ENCODE assay signal across 8 cellular contexts in the genomic region with DNA sequence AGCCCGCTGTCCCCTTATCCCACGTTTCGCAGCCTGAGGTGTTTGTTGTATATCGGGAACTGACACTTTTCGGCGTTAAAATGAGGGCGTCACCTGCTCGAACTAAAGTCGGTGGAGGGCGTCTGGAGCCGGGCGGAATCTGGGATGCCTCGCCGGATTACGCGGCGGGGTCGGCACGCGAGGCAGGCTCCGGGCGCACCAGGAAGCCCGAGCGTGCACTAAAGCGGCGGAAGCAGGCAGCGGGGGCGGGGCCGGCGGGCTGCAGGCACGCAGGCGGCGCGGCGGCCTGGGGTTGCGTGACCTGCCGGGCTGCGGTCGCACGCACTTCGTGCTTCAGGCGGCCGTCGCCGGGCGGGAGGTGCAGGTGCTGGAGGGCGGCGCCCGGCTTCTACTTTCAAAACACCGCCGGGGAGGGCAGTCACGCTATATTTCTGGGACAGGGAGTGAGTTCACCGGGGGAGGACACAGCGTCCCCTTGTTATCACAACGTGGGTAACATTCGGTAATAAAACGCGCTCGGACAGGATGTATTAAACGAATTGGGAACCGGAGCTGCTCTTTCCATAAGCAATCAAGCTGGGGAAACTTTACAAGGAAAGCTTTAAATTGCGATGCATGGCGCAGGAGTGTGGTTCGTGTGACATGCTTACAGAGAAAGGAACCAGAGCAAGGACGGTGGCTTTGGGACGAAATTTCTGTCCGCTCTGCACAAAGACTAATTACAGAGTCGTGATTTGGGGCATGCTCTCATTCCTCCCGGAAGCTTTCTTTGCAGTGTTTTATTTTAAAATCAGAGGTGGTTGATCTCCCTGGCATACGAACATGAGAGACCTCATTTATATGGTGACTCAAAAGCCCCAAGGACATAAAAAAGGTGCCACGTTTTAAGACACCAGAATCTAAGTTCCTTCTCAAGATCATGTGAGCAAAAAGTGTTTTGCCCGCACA. TPM values are rescaled to one million over a fixed set of nuclear protein-coding genes. Genes with fewer than 3 reads are reported as not detected.
DNase-seq lines count a peak whose midpoint lies in the region; ATAC-seq and TF ChIP-seq lines count a peak whose summit lies in the region.

No MANE protein-coding gene starts in this region.

- H3K9me3 ChIP-seq in cardiac muscle cell (ENCODE audit: low read depth) (no peaks in the 10 kb centered on the region), upper lobe of left lung (no peaks in the 10 kb centered on the region)

- peaks cover 81% of the 10 kb centered on the region for H3K27me3 ChIP-seq in GM23338 (ENCODE audit: insufficient read depth)
- peaks cover 8% of the 10 kb centered on the region for H3K27me3 ChIP-seq in cardiac muscle cell
- no peaks in the 10 kb centered on the region for H3K27me3 ChIP-seq in upper lobe of left lung

- POLR2A ChIA-PET in activated naive CD8-positive, alpha-beta T cell treated with anti-CD3 and anti-CD28 coated beads, Interleukin-2, amount 10 ng/mL, durations not matched to agents 7 days and 5 days (lab: Charles Lee): interaction anchor here (0.7 to 2.4 kb wide), 11 partner anchors 10 to 358 kb away, joined by 3 to 8 read pairs (median 4); a partner anchor contains a TSS

- H3K27ac ChIP-seq in GM23338 (ENCODE audit: low read depth) (no peak overlapping the region), cardiac muscle cell (peak overlapping the region; percentile 68), upper lobe of left lung (peak overlapping the region; percentile 77 to 87 (median 84))

- peaks cover 3% of the 10 kb centered on the region; the same call in 1 of the 3 replicates for H3K36me3 Mint-ChIP-seq in GM23338 (ENCODE audit: low read depth)
- peaks cover 16% of the 10 kb centered on the region for H3K36me3 Mint-ChIP-seq in activated naive CD8-positive, alpha-beta T cell treated with anti-CD3 and anti-CD28 coated beads, Interleukin-2, amount 10 ng/mL, durations not matched to agents 7 days and 5 days

- peaks cover 22% of the 10 kb centered on the region for H3K4me1 Mint-ChIP-seq in GM23338
- peaks cover 48% of the 10 kb centered on the region for H3K4me1 Mint-ChIP-seq in activated naive CD8-positive, alpha-beta T cell treated with anti-CD3 and anti-CD28 coated beads, Interleukin-2, amount 10 ng/mL, durations not matched to agents 7 days and 5 days

- TF ChIP-seq CTCF in GM23338 (conservative IDR thresholded peaks at IDR 0.05; ENCODE audit: low read depth in 2 of 2) (0 out of 4 replicates have a peak, but pooled peaks of 1 of the 2 experiments have one; percentile 9), LNCaP clone FGC (IDR thresholded peaks at IDR 0.05; ENCODE audit: control insufficient read depth, extremely low read depth, insufficient read depth) (no peak), cardiac muscle cell (IDR thresholded peaks at IDR 0.05; ENCODE audit: low read depth, low read length) (no peak), upper lobe of left lung (IDR thresholded peaks at IDR 0.05) (no peak)

- peak overlapping the region; percentile 72; the same call in 1 of the 2 replicates for H2AFZ ChIP-seq in GM23338

- peak overlapping the region; percentile 83 for H3K4me3 Mint-ChIP-seq in GM23338
- peak overlapping the region; percentile 92 for H3K4me3 Mint-ChIP-seq in activated naive CD8-positive, alpha-beta T cell treated with anti-CD3 and anti-CD28 coated beads, Interleukin-2, amount 10 ng/mL, durations not matched to agents 7 days and 5 days

- H3K79me2 ChIP-seq in GM23338 (replicated peaks; ENCODE audit: insufficient read depth): no peaks in the 10 kb centered on the region

- H3K4me2 ChIP-seq in GM23338: peak overlapping the region; percentile 78

- H3K27ac Mint-ChIP-seq in GM23338: no peak overlapping the region; the same call in 1 of the 2 replicates
- H3K27ac Mint-ChIP-seq in activated naive CD8-positive, alpha-beta T cell treated with anti-CD3 and anti-CD28 coated beads, Interleukin-2, amount 10 ng/mL, durations not matched to agents 7 days and 5 days: peak overlapping the region; percentile 97

- no peaks in the 10 kb centered on the region for H3F3A ChIP-seq in GM23338 (replicated peaks; ENCODE audit: low read depth)

- no peaks in the 10 kb centered on the region for H3K9me3 Mint-ChIP-seq in GM23338
- no peaks in the 10 kb centered on the region for H3K9me3 Mint-ChIP-seq in activated naive CD8-positive, alpha-beta T cell treated with anti-CD3 and anti-CD28 coated beads, Interleukin-2, amount 10 ng/mL, durations not matched to agents 7 days and 5 days

- peak in 3 of 4 donors; percentile 50 to 81 (median 78) for TF ChIP-seq POLR2A in upper lobe of left lung (IDR thresholded peaks at IDR 0.05)

- peaks cover 19% of the 10 kb centered on the region for H3K4me1 ChIP-seq in GM23338 (ENCODE audit: insufficient read depth)
- peaks cover 23% of the 10 kb centered on the region for H3K4me1 ChIP-seq in cardiac muscle cell (ENCODE audit: low read depth)
- H3K4me1 ChIP-seq in upper lobe of left lung: peaks cover 7 to 27% (median 15%) of the 10 kb centered on the region in 4 donors

- no peaks in the 10 kb centered on the region; the same call in 1 of the 2 replicates for H3K36me3 ChIP-seq in GM23338 (ENCODE audit: insufficient read depth)
- no peaks in the 10 kb centered on the region for H3K36me3 ChIP-seq in cardiac muscle cell
- H3K36me3 ChIP-seq in upper lobe of left lung: no peaks in the 10 kb centered on the region

- no peaks in the 10 kb centered on the region for H3K9me2 ChIP-seq in GM23338 (ENCODE audit: insufficient read depth)

- peak in 2 of 4 donors; percentile 82 to 99 for TF ChIP-seq EP300 in upper lobe of left lung (IDR thresholded peaks at IDR 0.05)

- peak overlapping the region; percentile 51 for H3K4me3 ChIP-seq in GM23338
- H3K4me3 ChIP-seq in LNCaP clone FGC (ENCODE audit: low read depth, low read length): peak overlapping the region; percentile 55
- H3K4me3 ChIP-seq in cardiac muscle cell: peak overlapping the region; percentile 27
- H3K4me3 ChIP-seq in upper lobe of left lung: peak overlapping the region; percentile 36 to 66 (median 54)

- DNase-seq in GF-D8 (lab: John Stamatoyannopoulos, UW) (peak; percentile 4), GM23338 (ENCODE audit: low spot score) (peak; percentile 93), LNCaP clone FGC (ENCODE audit: low read depth) (peak; percentile 38), SKM-1 treated with dmso at 0.1 percent for 144 hours (lab: John Stamatoyannopoulos, UW; ENCODE audit: unreplicated experiment) (peak; percentile 22), cardiac muscle cell (ENCODE audit: low read depth in 1 of 2, low spot score in 1 of 2) (peak; percentile 83 to 91), pons (ENCODE audit: low spot score) (peak; percentile 55), upper lobe of left lung (peak; percentile 92 to 98)
- DNase-seq in activated naive CD8-positive, alpha-beta T cell treated with anti-CD3 and anti-CD28 coated beads, Interleukin-2, amount 10 ng/mL, durations not matched to agents 7 days and 5 days: peak; percentile 95

- peaks cover 36% of the 10 kb centered on the region for H3K27me3 Mint-ChIP-seq in GM23338 (ENCODE audit: insufficient read depth, low read depth, poor library complexity)
- no peaks in the 10 kb centered on the region for H3K27me3 Mint-ChIP-seq in activated naive CD8-positive, alpha-beta T cell treated with anti-CD3 and anti-CD28 coated beads, Interleukin-2, amount 10 ng/mL, durations not matched to agents 7 days and 5 days

- whole genome bisulfite sequencing in upper lobe of left lung, 2 donors: 1 to 3% methylated on average over 31 to 72 of the region's 72 CpGs

- H4K20me1 ChIP-seq in GM23338 (replicated peaks; ENCODE audit: insufficient read depth): no peaks in the 10 kb centered on the region; the same call in 1 of the 2 replicates

- ATAC-seq in GM23338 (peak; percentile 80), upper lobe of left lung (ENCODE audit: low FRiP score in 2 of 2) (peak; percentile 92 to 97)
- ATAC-seq in activated naive CD8-positive, alpha-beta T cell treated with anti-CD3 and anti-CD28 coated beads, Interleukin-2, amount 10 ng/mL, durations not matched to agents 7 days and 5 days (ENCODE audit: low read depth): peak; percentile 82

RNA-seq across cellular contexts. Expression of a gene that starts 9.1 kb away (rescaled TPM):
- not detected in 2 replicates for total RNA-seq in GM23338 (2014; rRNA removed; shearing (Covaris generic))
- polyA plus RNA-seq in GM23338 (2016; fragmentation: Nextera tagmentation; extraction: Ambion mirVana) (not detected in 2 replicates), cardiac muscle cell (0.91 and 2.1 TPM in 2 replicates)
- total RNA-seq in activated naive CD8-positive, alpha-beta T cell treated with anti-CD3 and anti-CD28 coated beads, Interleukin-2, amount 10 ng/mL, durations not matched to agents 7 days and 5 days: 1 to 10 TPM; 1.3 to 1.5 TPM
- total RNA-seq in cardiac muscle cell (0.42 and 0.77 TPM in 2 replicates), upper lobe of left lung (1 to 10 TPM; 1.0 to 9.1 (median 2.2) TPM)

Comparison
In these comparisons a context has a peak if more than half of its experiments do, and no peak if none do; other contexts are left out.
1. DNase-seq: peak in every context shown above with its lines; median percentile 95 in activated naive CD8-positive, alpha-beta T cell treated with anti-CD3 and anti-CD28 coated beads, Interleukin-2, amount 10 ng/mL, durations not matched to agents 7 days and 5 days; 95 in upper lobe of left lung; 93 in GM23338; 87 in cardiac muscle cell; 55 in pons; 38 in LNCaP clone FGC; 22 in SKM-1 treated with dmso at 0.1 percent for 144 hours; 4 in GF-D8.